Comparison of ENCODE assay signal across 8 cellular contexts in genomic region chr4:159315879-159316278, GRCh38.
DNase-seq lines count a peak whose midpoint lies in the region; ATAC-seq and TF ChIP-seq lines count a peak whose summit lies in the region.
"Not testable (repeated sequence)": the region's sequence is repeated elsewhere in the genome, so short reads cannot be mapped to it uniquely, and the experiment has no call there.

No MANE protein-coding gene starts in this region.

- H3K9me2 ChIP-seq in OCI-LY1 (ENCODE audit: low read depth, low read length), result not testable (repeated sequence)

- H3K27me3 ChIP-seq in OCI-LY1 (ENCODE audit: insufficient read depth, low read length); WERI-Rb-1 (ENCODE audit: insufficient read depth, low read depth, severe bottlenecking); dorsolateral prefrontal cortex; heart right ventricle: not testable (repeated sequence)

- DNase-seq in H4 (ENCODE audit: low spot score), result peak; percentile 26
- DNase-seq in WERI-Rb-1, result peak; percentile 57
- DNase-seq in dorsolateral prefrontal cortex, result peak in 7 of 10 donors; percentile 40 to 76 (median 56)
- peak; percentile 18 to 33 for DNase-seq in heart right ventricle
- peak; percentile 33 for DNase-seq in medulla oblongata (ENCODE audit: extremely low spot score)
- DNase-seq in stimulated activated CD4-positive, alpha-beta T cell treated with anti-CD3 and anti-CD28 coated beads, Interleukin-15, amount 100 ng/mL, for 24 hours, result peak; percentile 7

- not testable (repeated sequence) for H2AFZ ChIP-seq in OCI-LY1 (ENCODE audit: low read length)

- not testable (repeated sequence) for H3K9ac ChIP-seq in OCI-LY1 (ENCODE audit: low read length)

- H3K27ac ChIP-seq in C4-2B; OCI-LY1 (ENCODE audit: low read depth, low read length, poor library complexity, severe bottlenecking); WERI-Rb-1; heart right ventricle: not testable (repeated sequence)
- H3K27ac ChIP-seq in dorsolateral prefrontal cortex, result peak overlapping the region in 39 of 59 donors; percentile 4 to 81 (median 40)

- not testable (repeated sequence) for H3K4me2 ChIP-seq in OCI-LY1 (ENCODE audit: low read length)

- H3K36me3 ChIP-seq in OCI-LY1 (ENCODE audit: insufficient read depth, low read length); WERI-Rb-1: not testable (repeated sequence)
- peaks cover 0 to 54% (median 16%) of the 10 kb centered on the region in 9 donors for H3K36me3 ChIP-seq in heart right ventricle

- peak; percentile 49 for TF ChIP-seq CTCF in C4-2B (conservative IDR thresholded peaks at IDR 0.05)
- TF ChIP-seq CTCF in OCI-LY1 (IDR thresholded peaks at IDR 0.05; ENCODE audit: low read length), result 0 out of 2 replicates have a peak, but pooled peaks have one; percentile 11
- peak; percentile 43 for TF ChIP-seq CTCF in WERI-Rb-1 (IDR thresholded peaks at IDR 0.05; ENCODE audit: low read depth, low read length)
- TF ChIP-seq CTCF in dorsolateral prefrontal cortex (IDR thresholded peaks at IDR 0.05 in 54 of 56, conservative IDR thresholded peaks at IDR 0.05 in 2 of 56; ENCODE audit: low read depth in 1 of 56, partially characterized antibody in 56 of 56), result peak in 44 of 56 donors; percentile 11 to 69 (median 41)
- TF ChIP-seq CTCF in heart right ventricle (IDR thresholded peaks at IDR 0.05), result peak in 7 of 9 donors; percentile 13 to 46 (median 23)

- intact Hi-C loops in dorsolateral prefrontal cortex (cut with DNase I), result loop anchor here (5.0 to 10.0 kb wide), 2 partner anchors 111 to 379 kb away; no protein-coding TSS in a partner anchor
- intact Hi-C loops in heart right ventricle (cut with DNase I), result not testable (repeated sequence)

- H3F3A ChIP-seq in OCI-LY1 (ENCODE audit: insufficient read depth, low read length), result not testable (repeated sequence)

- H3K4me3 ChIP-seq in OCI-LY1 (ENCODE audit: low read depth, low read length, poor library complexity, severe bottlenecking); WERI-Rb-1 (ENCODE audit: low read depth, low read length); dorsolateral prefrontal cortex; heart right ventricle: not testable (repeated sequence)

- H3K9me3 ChIP-seq in OCI-LY1 (ENCODE audit: low read length); WERI-Rb-1 (ENCODE audit: severe bottlenecking); heart right ventricle: not testable (repeated sequence)

- 80 to 87% methylated on average over 12 of the region's 12 CpGs for WGBS in heart right ventricle, 2 donors

- not testable (repeated sequence) for H4K20me1 ChIP-seq in OCI-LY1 (ENCODE audit: insufficient read depth, low read length)

- not testable (repeated sequence) for H3K79me2 ChIP-seq in OCI-LY1 (ENCODE audit: insufficient read depth, low read length)

- not testable (repeated sequence) for ATAC-seq in heart right ventricle

- not testable (repeated sequence) for H3K4me1 ChIP-seq in OCI-LY1 (ENCODE audit: insufficient read depth, low read length, severe bottlenecking)
- H3K4me1 ChIP-seq in heart right ventricle, result peaks cover 0 to 33% (median 19%) of the 10 kb centered on the region in 9 donors

Comparison
In these comparisons a context has a peak if more than half of its experiments do, and no peak if none do; other contexts are left out.
1. DNase-seq: peak in every context shown above with its lines; median percentile 57 in WERI-Rb-1; 56 in dorsolateral prefrontal cortex; 33 in medulla oblongata; 26 in H4; 26 in heart right ventricle; 7 in stimulated activated CD4-positive, alpha-beta T cell treated with anti-CD3 and anti-CD28 coated beads, Interleukin-15, amount 100 ng/mL, for 24 hours.